In genomic region chr1:52707927-52708655, GRCh38 we compare ENCODE assay signal across 11 cellular contexts. TPM values are rescaled to one million over a fixed set of nuclear protein-coding genes. Genes with fewer than 3 reads are reported as not detected.
DNase-seq lines count a peak whose midpoint lies in the region; ATAC-seq and TF ChIP-seq lines count a peak whose summit lies in the region.
"Had no signal": no experiment of that assay in that cellular context is flagged by ENCODE, and none has a peak within 500 bp of the region (broad histone marks: within the 10 kb centered on the region; RNA-seq: fewer than 3 reads in every experiment).

No MANE protein-coding gene starts in this region.

- H3K36me3 ChIP-seq in adipocyte (ENCODE audit: control insufficient read depth, insufficient read depth, low read length, severe bottlenecking) (no peaks in the 10 kb centered on the region), left lung (no peaks in the 10 kb centered on the region), ovary (no peaks in the 10 kb centered on the region)

- peaks cover 13% of the 10 kb centered on the region for H3K4me1 Mint-ChIP-seq in T-helper 17 cell
- H3K4me1 Mint-ChIP-seq in activated T-cell treated with anti-CD3 and anti-CD28 coated beads, Interleukin-2, amount 50 U/mL, for 4 hours (ENCODE audit: low read depth), result peaks cover 6% of the 10 kb centered on the region

- no peak for TF ChIP-seq EP300 in ovary (IDR thresholded peaks at IDR 0.05)

- TF ChIP-seq CTCF in left lung (IDR thresholded peaks at IDR 0.05), result no peak
- no peak for TF ChIP-seq CTCF in ovary (IDR thresholded peaks at IDR 0.05)

- in situ Hi-C loops in ACHN (cut with HindIII; ENCODE audit: low pct_ligation_motif_present, low pct_unique_long_range_greater_than_20kb, low sequenced_read_pairs), result no loop called here

- H3K9ac ChIP-seq in adipocyte (ENCODE audit: low read length), result peak overlapping the region; percentile 64

- intact Hi-C loops in left lung (cut with DNase I), result no loop called here
- intact Hi-C loops in ovary (cut with DNase I), result loop anchor here in 1 of 4 donors (10.0 kb wide), 1 partner anchor 217 kb away; the partner anchor contains the start of genes ECHDC2 and SCP2

- no peak overlapping the region for H3K27ac Mint-ChIP-seq in T-helper 17 cell
- H3K27ac Mint-ChIP-seq: GM23338; T-helper 2 cell treated with Interferon-gamma antibody and Interleukin-4, amounts not matched to agents 5 μg/mL and 100 μg/mL, for 36 hours had no signal

- peaks cover 4% of the 10 kb centered on the region for H3K36me3 Mint-ChIP-seq in T-helper 17 cell (ENCODE audit: low read depth)
- H3K36me3 Mint-ChIP-seq in activated T-cell treated with anti-CD3 and anti-CD28 coated beads, Interleukin-2, amount 50 U/mL, for 4 hours (ENCODE audit: insufficient read depth), result no peaks in the 10 kb centered on the region

- H3K9me3 ChIP-seq in adipocyte (ENCODE audit: control insufficient read depth, low read length) (no peaks in the 10 kb centered on the region), left lung (no peaks in the 10 kb centered on the region), T-helper 17 cell (ENCODE audit: control insufficient read depth, low read length, poor library complexity, severe bottlenecking) (no peaks in the 10 kb centered on the region), ovary (no peaks in the 10 kb centered on the region)

- no peak for TF ChIP-seq POLR2A in ovary (IDR thresholded peaks at IDR 0.05)

- H3K27me3 ChIP-seq in adipocyte (replicated peaks; ENCODE audit: control insufficient read depth, insufficient read depth, low read length) (no peaks in the 10 kb centered on the region), left lung (no peaks in the 10 kb centered on the region), ovary (no peaks in the 10 kb centered on the region)

- H3K27ac ChIP-seq in left lung, result peak overlapping the region; percentile 40 to 72
- no peak overlapping the region for H3K27ac ChIP-seq in ovary

- peaks cover 30% of the 10 kb centered on the region for H3K4me1 ChIP-seq in adipocyte (ENCODE audit: control insufficient read depth, insufficient read depth, low read length)
- H3K4me1 ChIP-seq in left lung, result peaks cover 0 to 29% of the 10 kb centered on the region in 2 donors
- peaks cover 6% of the 10 kb centered on the region for H3K4me1 ChIP-seq in ovary (ENCODE audit: insufficient read depth)

- peak; percentile 26 for ATAC-seq in left lung
- ATAC-seq in T-helper 17 cell, result no peak
- no peak for ATAC-seq in GM19035 (IDR thresholded peaks at IDR 0.05; ENCODE audit: unreplicated experiment)
- no peak for ATAC-seq in activated T-cell treated with anti-CD3 and anti-CD28 coated beads, Interleukin-2, amount 50 U/mL, for 4 hours
- ATAC-seq: GM23338 had no signal

- H3K4me3 ChIP-seq in adipocyte (ENCODE audit: low read length) (peak overlapping the region; percentile 60), left lung (no peak overlapping the region), ovary (no peak overlapping the region)
- H3K4me3 ChIP-seq: GM23338 had no signal

- no peaks in the 10 kb centered on the region for H3K9me3 Mint-ChIP-seq in activated T-cell treated with anti-CD3 and anti-CD28 coated beads, Interleukin-2, amount 50 U/mL, for 4 hours
- H3K9me3 Mint-ChIP-seq: GM23338; T-helper 2 cell treated with Interferon-gamma antibody and Interleukin-4, amounts not matched to agents 5 μg/mL and 100 μg/mL, for 36 hours had no signal

- peak; percentile 37 for DNase-seq in ACHN
- DNase-seq in HS-27A (ENCODE audit: low read depth), result peak; percentile 65
- peak; percentile 52 for DNase-seq in adipocyte (ENCODE audit: low read depth)
- peak; percentile 70 to 76 for DNase-seq in left lung
- DNase-seq in T-helper 17 cell, result no peak
- DNase-seq in ovary, result no peak
- DNase-seq in activated T-cell treated with anti-CD3 and anti-CD28 coated beads, Interleukin-2, amount 50 U/mL, for 4 hours, result no peak
- DNase-seq: NCI-H2227 treated with DMSO at 0.1 percent for 48 hours had no signal

- WGBS in ovary, 3 donors, result 71 to 85% (median 79%) methylated on average over 5 of the region's 5 CpGs

- no peak overlapping the region for H3K4me3 Mint-ChIP-seq in T-helper 17 cell
- no peak overlapping the region for H3K4me3 Mint-ChIP-seq in activated T-cell treated with anti-CD3 and anti-CD28 coated beads, Interleukin-2, amount 50 U/mL, for 4 hours
- H3K4me3 Mint-ChIP-seq: GM23338; T-helper 2 cell treated with Interferon-gamma antibody and Interleukin-4, amounts not matched to agents 5 μg/mL and 100 μg/mL, for 36 hours had no signal

- peaks cover 12% of the 10 kb centered on the region for H3K27me3 Mint-ChIP-seq in T-helper 17 cell
- H3K27me3 Mint-ChIP-seq in activated T-cell treated with anti-CD3 and anti-CD28 coated beads, Interleukin-2, amount 50 U/mL, for 4 hours (ENCODE audit: low read depth), result peaks cover 2% of the 10 kb centered on the region

RNA-seq across cellular contexts. Expression of gene COA7, which starts 9.9 kb away (rescaled TPM):
- total RNA-seq in left lung (10 to 100 TPM; 13.4 to 24.8 TPM), T-helper 17 cell (1 to 10 TPM; 1.9 to 3.9 TPM), ovary (10 to 100 TPM in 5 of 7 donors, 1 to 10 TPM in 2; 3.5 to 27.2 (median 18.6) TPM)
- polyA plus RNA-seq in ovary, result 10 to 100 TPM in 1 of 2 donors, 1 to 10 TPM in 1; 4.3 to 12.3 TPM
- 10 to 100 TPM; 35.3 to 45.1 (median 44.0) TPM for total RNA-seq in activated T-cell treated with anti-CD3 and anti-CD28 coated beads, Interleukin-2, amount 50 U/mL, for 4 hours

RNA-seq across cellular contexts. Expression of gene ZYG11B, which starts 18.2 kb away (rescaled TPM):
- 10 to 100 TPM; 34.4 to 34.6 TPM for total RNA-seq in left lung
- total RNA-seq in T-helper 17 cell, result 10 to 100 TPM; 13.5 to 16.8 TPM
- 10 to 100 TPM; 27.2 to 37.1 (median 32.8) TPM for total RNA-seq in ovary
- polyA plus RNA-seq in ovary, result 10 to 100 TPM in 1 of 2 donors, 1 to 10 TPM in 1; 9.8 to 17.8 TPM
- total RNA-seq in activated T-cell treated with anti-CD3 and anti-CD28 coated beads, Interleukin-2, amount 50 U/mL, for 4 hours, result 1 to 10 TPM; 7.7 to 9.2 (median 7.7) TPM

Comparison
In these comparisons a context has a peak if more than half of its experiments do, and no peak if none do; other contexts are left out.
1. DNase-seq: peak in ACHN (single experiment), HS-27A (single experiment), adipocyte (single experiment) and left lung (2 of 2); none in T-helper 17 cell (0 of 3), ovary (0 of 5) and activated T-cell treated with anti-CD3 and anti-CD28 coated beads, Interleukin-2, amount 50 U/mL, for 4 hours (single experiment).
2. H3K27ac ChIP-seq: peak in left lung (2 of 2); none in ovary (0 of 2).